In genomic region chr7:31805209-31805818, GRCh38 we compare ENCODE assay signal across 11 cellular contexts.
DNase-seq lines count a peak whose midpoint lies in the region; ATAC-seq and FAIRE-seq lines count a peak whose summit lies in the region.
"Had no signal": no experiment of that assay in that cellular context is flagged by ENCODE, and none has a peak within 500 bp of the region (broad histone marks: within the 10 kb centered on the region; RNA-seq: fewer than 3 reads in every experiment).

No MANE protein-coding gene starts in this region.

- no peaks in the 10 kb centered on the region for H3K4me1 ChIP-seq in small intestine (ENCODE audit: control insufficient read depth in 2 of 2, insufficient read depth in 1 of 2, low read depth in 1 of 2, low read length in 1 of 2)
- H3K4me1 ChIP-seq: neural progenitor cell had no signal

- WGBS in small intestine, 3 donors = 76 to 91% (median 79%) methylated on average over 2 of the region's 2 CpGs

- H3K9me3 ChIP-seq in small intestine (ENCODE audit: control insufficient read depth, low read depth) = no peaks in the 10 kb centered on the region

- ATAC-seq in GM19324 (IDR thresholded peaks at IDR 0.05; ENCODE audit: low FRiP score, unreplicated experiment) (peak; percentile 84), HG02678 (IDR thresholded peaks at IDR 0.05; ENCODE audit: unreplicated experiment) (peak; percentile 93), HG03520 (IDR thresholded peaks at IDR 0.05; ENCODE audit: unreplicated experiment) (peak; percentile 90)
- ATAC-seq: left colon; stimulated activated effector memory CD8-positive, alpha-beta T cell treated with anti-CD3 and anti-CD28 coated beads, Interleukin-12 subunit alpha, Interleukin-12 subunit beta, amount 100 ng/mL, for 72 hours had no signal

- peak; percentile 28 for DNase-seq in small intestine
- no peak for DNase-seq in H4 (ENCODE audit: low spot score)
- DNase-seq in GF-D8 (lab: John Stamatoyannopoulos, UW) = no peak
- no peak for DNase-seq in RPMI8226
- DNase-seq: activated CD4-positive, alpha-beta T cell treated with anti-CD3 and anti-CD28 coated beads, Interleukin-2, amount 50 U/mL, for 1 hour; left colon had no signal

- FAIRE-seq in small intestine (lab: Jason Lieb, UNC) = no peak

- no peaks in the 10 kb centered on the region for H3K27me3 ChIP-seq in small intestine (ENCODE audit: control insufficient read depth in 2 of 2, insufficient read depth in 2 of 2, low read length in 2 of 2)

- no peak overlapping the region for H3K27ac ChIP-seq in small intestine (ENCODE audit: low read depth in 1 of 2, low read length in 1 of 2)
- H3K27ac ChIP-seq: neural progenitor cell had no signal

- H3K36me3 ChIP-seq in small intestine (ENCODE audit: control insufficient read depth in 2 of 2, insufficient read depth in 2 of 2, low read length in 2 of 2) = no peaks in the 10 kb centered on the region
- H3K36me3 ChIP-seq: neural progenitor cell had no signal

- no peak overlapping the region for H3K4me3 ChIP-seq in small intestine (ENCODE audit: low read depth in 1 of 2, low read length in 2 of 2)
- H3K4me3 ChIP-seq: neural progenitor cell had no signal
